8 cellular contexts compared by ENCODE assay signal in the genomic region with DNA sequence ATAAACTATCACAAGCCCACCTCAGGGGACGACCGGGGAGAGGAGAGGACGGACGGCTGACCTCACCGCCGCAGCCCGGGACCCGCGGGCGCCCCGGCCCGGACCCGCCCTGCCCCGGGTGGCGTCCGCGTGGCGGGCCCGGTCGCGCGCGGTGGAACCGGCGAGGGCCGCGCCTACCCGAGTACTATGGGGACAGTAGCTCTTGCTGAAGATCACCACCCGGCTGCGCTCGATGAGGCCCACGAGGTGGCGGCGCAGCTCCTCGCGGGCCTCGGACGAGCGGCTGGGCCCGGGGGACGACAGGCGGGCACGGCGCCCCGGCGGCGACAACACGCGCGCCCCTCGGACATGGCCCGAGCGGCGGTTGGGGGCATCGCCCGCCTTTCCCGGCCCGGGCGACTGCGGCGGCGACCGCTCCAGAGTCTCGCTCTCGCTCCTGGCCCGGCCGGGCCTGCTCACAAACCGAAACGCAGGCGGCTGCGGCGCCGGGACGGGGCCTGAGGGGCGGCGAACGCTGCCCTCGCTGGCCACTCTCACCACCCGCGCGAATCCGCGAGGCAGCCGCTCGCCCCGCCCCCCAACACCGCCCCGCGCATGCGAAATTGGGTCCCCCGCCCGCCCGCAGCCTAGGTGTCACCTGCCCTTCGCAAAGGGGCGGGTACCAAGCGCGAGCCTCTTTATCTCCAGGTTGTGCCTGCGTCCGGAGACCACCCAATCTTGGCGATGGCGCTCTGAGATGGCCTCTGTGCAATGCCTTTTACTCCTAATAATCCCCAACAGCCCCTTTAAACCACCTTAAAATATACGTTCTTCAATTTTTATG. TPM values are rescaled to one million over a fixed set of nuclear protein-coding genes. Genes with fewer than 3 reads are reported as not detected.
DNase-seq lines count a peak whose midpoint lies in the region; ATAC-seq and TF ChIP-seq lines count a peak whose summit lies in the region.

A gene (minus strand): TSS at position 554 of the 823 bp plus-strand sequence.

- 0 out of 2 replicates have a peak, but pooled peaks have one; percentile 18 for TF ChIP-seq RAD21 in SK-N-SH (IDR thresholded peaks at IDR 0.05; ENCODE audit: low read length)

- no peak for TF ChIP-seq CTCF in KMS-11 (conservative IDR thresholded peaks at IDR 0.05; ENCODE audit: low read depth, low read length)
- TF ChIP-seq CTCF in SK-N-SH (IDR thresholded peaks at IDR 0.05), result no peak
- no peak for TF ChIP-seq CTCF in parathyroid adenoma (IDR thresholded peaks at IDR 0.05)
- peak in 2 of 3 experiments; percentile 4 to 6 for TF ChIP-seq CTCF in testis (IDR thresholded peaks at IDR 0.05)

- H3K4me2 ChIP-seq in KMS-11, result peak within 1 kb of the TSS; percentile 99
- peak within 1 kb of the TSS; percentile 74 for H3K4me2 ChIP-seq in SK-N-SH
- peak within 1 kb of the TSS; percentile 80 for H3K4me2 ChIP-seq in parathyroid adenoma (ENCODE audit: low read length)

- H4K20me1 ChIP-seq in KMS-11 (ENCODE audit: insufficient read depth), result no peaks in the 10 kb centered on the region
- H4K20me1 ChIP-seq in SK-N-SH (ENCODE audit: insufficient read depth), result no peaks in the 10 kb centered on the region

- ATAC-seq in activated naive CD8-positive, alpha-beta T cell treated with anti-CD3 and anti-CD28 coated beads, Interleukin-2, amount 50 U/mL, for 24 hours, result peak; percentile 85
- ATAC-seq in HG03565 (IDR thresholded peaks at IDR 0.05; ENCODE audit: unreplicated experiment), result no peak

- no peaks in the 10 kb centered on the region for H3F3A ChIP-seq in SK-N-SH (replicated peaks; ENCODE audit: insufficient read depth)

- H3K9me3 Mint-ChIP-seq in CD8-positive, alpha-beta memory T cell, result no peaks in the 10 kb centered on the region
- no peaks in the 10 kb centered on the region for H3K9me3 Mint-ChIP-seq in activated naive CD8-positive, alpha-beta T cell treated with anti-CD3 and anti-CD28 coated beads, Interleukin-2, amount 50 U/mL, for 24 hours

- DNase-seq in CD8-positive, alpha-beta memory T cell, result peak; percentile 35 to 74 (median 39)
- DNase-seq in SK-N-SH (peak; percentile 93), cardiac septum (ENCODE audit: low spot score) (peak; percentile 90), testis (peak; percentile 92)
- DNase-seq in activated naive CD8-positive, alpha-beta T cell treated with anti-CD3 and anti-CD28 coated beads, Interleukin-2, amount 50 U/mL, for 24 hours, result peak; percentile 86

- peak within 1 kb of the TSS; percentile 91 for H2AFZ ChIP-seq in KMS-11 (ENCODE audit: low read depth)
- peak within 1 kb of the TSS; percentile 93 for H2AFZ ChIP-seq in SK-N-SH (ENCODE audit: low read depth)
- H2AFZ ChIP-seq in parathyroid adenoma, result peak within 1 kb of the TSS; percentile 93

- H3K4me3 Mint-ChIP-seq in CD8-positive, alpha-beta memory T cell, result peak within 1 kb of the TSS; percentile 79 to 91 (median 84)
- H3K4me3 Mint-ChIP-seq in activated naive CD8-positive, alpha-beta T cell treated with anti-CD3 and anti-CD28 coated beads, Interleukin-2, amount 50 U/mL, for 24 hours, result peak within 1 kb of the TSS; percentile 80

- H3K4me1 ChIP-seq in CD8-positive, alpha-beta memory T cell (ENCODE audit: insufficient read depth, low read length), result peaks cover 3% of the 10 kb centered on the region
- H3K4me1 ChIP-seq in KMS-11 (ENCODE audit: low read depth, poor library complexity, severe bottlenecking) (peaks cover 13% of the 10 kb centered on the region), SK-N-SH (ENCODE audit: control insufficient read depth in 1 of 2, insufficient read depth in 2 of 2, low read depth in 1 of 2, low read length in 1 of 2) (peaks cover 0 to 5% of the 10 kb centered on the region in 2 experiments; a peak in 2 of 4 replicates), parathyroid adenoma (no peaks in the 10 kb centered on the region), testis (peaks cover 8% of the 10 kb centered on the region)

- H3K36me3 Mint-ChIP-seq in CD8-positive, alpha-beta memory T cell, result peaks cover 0 to 2% (median 0%) of the 10 kb centered on the region in 3 donors
- H3K36me3 Mint-ChIP-seq in activated naive CD8-positive, alpha-beta T cell treated with anti-CD3 and anti-CD28 coated beads, Interleukin-2, amount 50 U/mL, for 24 hours (ENCODE audit: low read depth), result no peaks in the 10 kb centered on the region

- H3K27me3 Mint-ChIP-seq in CD8-positive, alpha-beta memory T cell, result peaks cover 23 to 59% of the 10 kb centered on the region in 2 donors
- H3K27me3 Mint-ChIP-seq in activated naive CD8-positive, alpha-beta T cell treated with anti-CD3 and anti-CD28 coated beads, Interleukin-2, amount 50 U/mL, for 24 hours, result no peaks in the 10 kb centered on the region

- no peaks in the 10 kb centered on the region for H3K9me2 ChIP-seq in SK-N-SH

- no peak for TF ChIP-seq POLR2A in testis (IDR thresholded peaks at IDR 0.05)

- CTCF ChIA-PET in CD8-positive, alpha-beta memory T cell (lab: Charles Lee), result no interaction called here
- CTCF ChIA-PET in SK-N-SH (lab: Yijun Ruan, JAX), result interaction anchor here (0.6 to 3.0 kb wide), 12 partner anchors 18 to 889 kb away, joined by 3 to 17 read pairs (median 4); a partner anchor contains a TSS

- peak within 1 kb of the TSS in 3 of 8 donors; percentile 54 to 77 (median 76) for H3K27ac Mint-ChIP-seq in CD8-positive, alpha-beta memory T cell
- H3K27ac Mint-ChIP-seq in activated naive CD8-positive, alpha-beta T cell treated with anti-CD3 and anti-CD28 coated beads, Interleukin-2, amount 50 U/mL, for 24 hours, result peak within 1 kb of the TSS; percentile 70

- no peaks in the 10 kb centered on the region for H3K9me3 ChIP-seq in CD8-positive, alpha-beta memory T cell (ENCODE audit: low read length)
- H3K9me3 ChIP-seq in SK-N-SH, result no peaks in the 10 kb centered on the region
- H3K9me3 ChIP-seq in parathyroid adenoma (ENCODE audit: control insufficient read depth, low read length), result no peaks in the 10 kb centered on the region
- no peaks in the 10 kb centered on the region for H3K9me3 ChIP-seq in testis

- no peaks in the 10 kb centered on the region for H3K27me3 ChIP-seq in CD8-positive, alpha-beta memory T cell (ENCODE audit: insufficient read depth, low read length, poor library complexity, severe bottlenecking)
- no peaks in the 10 kb centered on the region for H3K27me3 ChIP-seq in KMS-11 (ENCODE audit: insufficient read depth, low read depth)
- H3K27me3 ChIP-seq in SK-N-SH (ENCODE audit: insufficient read depth), result no peaks in the 10 kb centered on the region; the same call in 1 of the 2 replicates
- no peaks in the 10 kb centered on the region for H3K27me3 ChIP-seq in parathyroid adenoma (ENCODE audit: control insufficient read depth, insufficient read depth, low read length)
- no peaks in the 10 kb centered on the region for H3K27me3 ChIP-seq in testis

- POLR2A ChIA-PET in CD8-positive, alpha-beta memory T cell (lab: Charles Lee), result interaction anchor here (0.9 kb wide), 1 partner anchor 50 kb away, joined by 3 read pairs; a partner anchor contains a TSS
- POLR2A ChIA-PET in SK-N-SH (lab: Yijun Ruan, JAX), result interaction anchor here (0.7 to 1.7 kb wide), 3 partner anchors 11 to 29 kb away, joined by 5 to 6 read pairs (median 5); no protein-coding TSS in a partner anchor

- H3K36me3 ChIP-seq in CD8-positive, alpha-beta memory T cell (ENCODE audit: insufficient read depth, low read length), result no peaks in the 10 kb centered on the region
- no peaks in the 10 kb centered on the region for H3K36me3 ChIP-seq in KMS-11 (ENCODE audit: insufficient read depth)
- peaks cover 0 to 2% of the 10 kb centered on the region in 2 experiments for H3K36me3 ChIP-seq in SK-N-SH (replicated peaks in 1 of 2; ENCODE audit: control insufficient read depth in 1 of 2, insufficient read depth in 2 of 2, low read length in 1 of 2)
- H3K36me3 ChIP-seq in parathyroid adenoma (ENCODE audit: control insufficient read depth, insufficient read depth, low read length), result no peaks in the 10 kb centered on the region
- H3K36me3 ChIP-seq in testis (ENCODE audit: low read depth, missing control alignments), result no peaks in the 10 kb centered on the region

- H3K4me1 Mint-ChIP-seq in CD8-positive, alpha-beta memory T cell, result peaks cover 4 to 11% (median 6%) of the 10 kb centered on the region in 3 donors
- H3K4me1 Mint-ChIP-seq in activated naive CD8-positive, alpha-beta T cell treated with anti-CD3 and anti-CD28 coated beads, Interleukin-2, amount 50 U/mL, for 24 hours, result peaks cover 8% of the 10 kb centered on the region

- no peak for TF ChIP-seq EP300 in SK-N-SH (IDR thresholded peaks at IDR 0.05; ENCODE audit: borderline replicate concordance in 1 of 2, low read depth in 1 of 2, low read length in 1 of 2)

- WGBS in SK-N-SH (ENCODE audit: low lambda C conversion rate), result 3% methylated on average over 18 of the region's 102 CpGs
- 1% methylated on average over 55 to 73 of the region's 102 CpGs for WGBS in testis, 2 donors

- peak within 1 kb of the TSS; percentile 56 for H3K4me3 ChIP-seq in CD8-positive, alpha-beta memory T cell (ENCODE audit: low read length)
- H3K4me3 ChIP-seq in KMS-11 (IDR thresholded peaks at IDR 0.05; ENCODE audit: insufficient read depth, low read depth, low read length) (peak within 1 kb of the TSS; percentile 42), SK-N-SH (ENCODE audit: low read depth in 2 of 2, low read length in 1 of 2) (peak within 1 kb of the TSS; percentile 64 to 82), parathyroid adenoma (ENCODE audit: low read depth, low read length) (peak within 1 kb of the TSS; percentile 64), testis (peak within 1 kb of the TSS; percentile 75 to 87)

- H3K9ac ChIP-seq in KMS-11 (peak within 1 kb of the TSS; percentile 76), SK-N-SH (peak within 1 kb of the TSS; percentile 81), parathyroid adenoma (no peak within 1 kb of the TSS)

- no peak within 1 kb of the TSS for H3K27ac ChIP-seq in CD8-positive, alpha-beta memory T cell (ENCODE audit: low read depth, low read length)
- no peak within 1 kb of the TSS for H3K27ac ChIP-seq in KMS-11
- H3K27ac ChIP-seq in SK-N-SH (ENCODE audit: low read depth in 2 of 2, low read length in 1 of 2), result peak within 1 kb of the TSS; percentile 30 to 76; a peak in 3 of 4 replicates
- peak within 1 kb of the TSS; percentile 32 for H3K27ac ChIP-seq in parathyroid adenoma
- peak within 1 kb of the TSS in 1 of 2 donors; percentile 86 for H3K27ac ChIP-seq in testis

- intact Hi-C loops in cardiac septum (cut with DNase I), result no loop called here
- intact Hi-C loops in testis (cut with DNase I; ENCODE audit: low total_unique reads), result no loop called here

- H3K79me2 ChIP-seq in KMS-11 (ENCODE audit: insufficient read depth, low read depth) (no peaks in the 10 kb centered on the region), SK-N-SH (ENCODE audit: insufficient read depth) (peaks cover 6% of the 10 kb centered on the region; the same call in 1 of the 2 replicates), parathyroid adenoma (no peaks in the 10 kb centered on the region)

TF ChIP-seq in SK-N-SH, 30 proteins besides CTCF, POLR2A, EP300 and RAD21 (continues in another document):
- TF ChIP-seq JUND (IDR thresholded peaks at IDR 0.05) (no peak), MEF2A (IDR thresholded peaks at IDR 0.05; ENCODE audit: borderline replicate concordance, low read depth) (no peak)

RNA-seq across cellular contexts. Expression of the gene that starts here (rescaled TPM):
- 1 to 10 TPM; 1.3 TPM for total RNA-seq in CD8-positive, alpha-beta memory T cell
- 1.3 TPM for polyA plus RNA-seq in CD8-positive, alpha-beta memory T cell
- polyA plus RNA-seq in SK-N-SH (2012; rRNA removed) (4.7 and 5.2 TPM in 2 replicates), testis (ENCODE audit: insufficient read depth, low read depth, low replicate concordance) (67.9 TPM)
- 4.5 and 4.6 TPM in 2 replicates for polyA plus RNA-seq in SK-N-SH (2012; cell fraction: cytosol; rRNA removed)
- 13.8 and 20.0 TPM in 2 replicates for polyA plus RNA-seq in SK-N-SH (2012; cell fraction: nucleus; rRNA removed)
- total RNA-seq in cardiac septum (5.1 TPM), testis (10 to 100 TPM; 25.7 to 34.3 TPM)

Comparison
In these comparisons a context has a peak if more than half of its experiments do, and no peak if none do; other contexts are left out.
1. DNase-seq: peak in every context shown above with its lines; median percentile 93 in SK-N-SH; 92 in testis; 90 in cardiac septum; 86 in activated naive CD8-positive, alpha-beta T cell treated with anti-CD3 and anti-CD28 coated beads, Interleukin-2, amount 50 U/mL, for 24 hours; 39 in CD8-positive, alpha-beta memory T cell.
2. H3K27ac ChIP-seq: peak in SK-N-SH (2 of 2) and parathyroid adenoma (single experiment); none in CD8-positive, alpha-beta memory T cell (single experiment) and KMS-11 (single experiment).
3. CTCF ChIP-seq: peak in testis (2 of 3); none in KMS-11 (single experiment), SK-N-SH (single experiment) and parathyroid adenoma (single experiment).
4. Peak in every context shown above with its lines, with median percentiles within 50 percentile points of each other: H3K4me3 ChIP-seq, H2AFZ ChIP-seq and H3K4me2 ChIP-seq.